ENCODE assay signal across 35 cellular contexts in the genomic region with DNA sequence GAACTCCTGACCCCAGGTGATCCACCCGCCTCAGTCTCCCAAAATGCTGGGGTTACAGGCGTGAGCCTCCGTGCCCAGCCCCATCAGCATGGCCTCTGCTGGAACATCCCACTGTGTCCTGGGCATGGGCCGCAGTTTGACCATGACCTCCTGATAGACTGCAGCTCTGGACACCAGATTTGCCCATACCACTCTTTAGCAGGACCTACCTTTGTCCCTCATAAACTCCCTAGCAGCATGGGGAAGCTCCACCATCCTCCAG.
"Had no signal": no experiment of that assay in that cellular context is flagged by ENCODE, and none has a peak within 500 bp of the region (broad histone marks: within the 10 kb centered on the region; RNA-seq: fewer than 3 reads in every experiment).

No MANE protein-coding gene starts in this region.

- H3K36me3 Mint-ChIP-seq: activated CD8-positive, alpha-beta memory T cell treated with anti-CD3 and anti-CD28 coated beads, Interleukin-2, amount 10 ng/mL, durations not matched to agents 7 days and 5 days; activated naive CD4-positive, alpha-beta T cell treated with anti-CD3 and anti-CD28 coated beads, Interleukin-2, amount 10 ng/mL, durations not matched to agents 7 days and 5 days; activated naive CD4-positive, alpha-beta T cell treated with anti-CD3 and anti-CD28 coated beads, Interleukin-2, amount 50 U/mL, for 24 hours; activated naive CD8-positive, alpha-beta T cell; activated naive CD8-positive, alpha-beta T cell treated with anti-CD3 and anti-CD28 coated beads, Interleukin-2, amount 10 ng/mL, durations not matched to agents 7 days and 5 days; brain had no signal

- H3K4me1 Mint-ChIP-seq: activated B cell treated with CpG ODN at 0.5 μM for 24 hours; activated CD4-positive, alpha-beta memory T cell treated with anti-CD3 and anti-CD28 coated beads, Interleukin-2, amount 10 ng/mL, durations not matched to agents 7 days and 5 days; activated CD4-positive, alpha-beta T cell treated with anti-CD3 and anti-CD28 coated beads, Interleukin-2, amount 10 ng/mL, durations not matched to agents 24 days and 14 days; activated CD8-positive, alpha-beta memory T cell treated with anti-CD3 and anti-CD28 coated beads, Interleukin-2, amount 10 ng/mL, durations not matched to agents 7 days and 5 days; activated naive CD4-positive, alpha-beta T cell treated with anti-CD3 and anti-CD28 coated beads, Interleukin-2, amount 10 ng/mL, durations not matched to agents 7 days and 5 days; activated naive CD4-positive, alpha-beta T cell treated with anti-CD3 and anti-CD28 coated beads, Interleukin-2, amount 50 U/mL, for 24 hours; activated naive CD8-positive, alpha-beta T cell treated with anti-CD3 and anti-CD28 coated beads, Interleukin-2, amount 10 ng/mL, durations not matched to agents 7 days and 5 days; central memory CD8-positive, alpha-beta T cell had no signal

- H3K27ac Mint-ChIP-seq: activated B cell treated with CpG ODN at 0.5 μM for 24 hours; activated CD4-positive, alpha-beta memory T cell treated with anti-CD3 and anti-CD28 coated beads, Interleukin-2, amount 10 ng/mL, durations not matched to agents 7 days and 5 days; activated CD4-positive, alpha-beta T cell treated with anti-CD3 and anti-CD28 coated beads, Interleukin-2, amount 10 ng/mL, durations not matched to agents 24 days and 14 days; activated CD8-positive, alpha-beta memory T cell treated with anti-CD3 and anti-CD28 coated beads, Interleukin-2, amount 10 ng/mL, durations not matched to agents 7 days and 5 days; activated CD8-positive, alpha-beta T cell treated with anti-CD3 and anti-CD28 coated beads, Interleukin-2, amount 10 ng/mL, durations not matched to agents 7 days and 5 days; activated naive CD4-positive, alpha-beta T cell treated with anti-CD3 and anti-CD28 coated beads, Interleukin-2, amount 10 ng/mL, durations not matched to agents 7 days and 5 days; activated naive CD4-positive, alpha-beta T cell treated with anti-CD3 and anti-CD28 coated beads, Interleukin-2, amount 50 U/mL, for 24 hours; activated naive CD8-positive, alpha-beta T cell; activated naive CD8-positive, alpha-beta T cell treated with anti-CD3 and anti-CD28 coated beads, Interleukin-2, amount 10 ng/mL, durations not matched to agents 7 days and 5 days; activated naive CD8-positive, alpha-beta T cell treated with anti-CD3 and anti-CD28 coated beads, Interleukin-2, amount 50 U/mL, for 24 hours; activated T-cell treated with anti-CD3 and anti-CD28 coated beads, Interleukin-2, amount 50 U/mL, for 24 hours; activated T-helper 2 cell treated with anti-CD3 and anti-CD28 coated beads, Interferon-gamma antibody, Interleukin-2, Interleukin-4, amounts not matched to agents 10 μg/mL and 5 μg/mL and 100 μg/mL, durations not matched to agents 14 hours and 24 hours and 36 hours; brain; T-helper 1 cell treated with Interleukin-12 subunit alpha and Interleukin-12 subunit beta and Interleukin-4 antibody, amounts not matched to agents 30 μg/mL and 1 μg/mL, for 36 hours; T-helper 2 cell treated with Interferon-gamma antibody and Interleukin-4, amounts not matched to agents 5 μg/mL and 100 μg/mL, for 36 hours had no signal

- H3K9me3 ChIP-seq: ascending aorta had no signal

- H3K9me3 Mint-ChIP-seq: activated B cell treated with CpG ODN at 0.5 μM for 24 hours; activated CD4-positive, alpha-beta memory T cell treated with anti-CD3 and anti-CD28 coated beads, Interleukin-2, amount 10 ng/mL, durations not matched to agents 7 days and 5 days; activated CD4-positive, alpha-beta T cell treated with anti-CD3 and anti-CD28 coated beads, Interleukin-2, amount 10 ng/mL, durations not matched to agents 24 days and 14 days; activated naive CD4-positive, alpha-beta T cell treated with anti-CD3 and anti-CD28 coated beads, Interleukin-2, amount 10 ng/mL, durations not matched to agents 7 days and 5 days; activated naive CD4-positive, alpha-beta T cell treated with anti-CD3 and anti-CD28 coated beads, Interleukin-2, amount 50 U/mL, for 24 hours; activated naive CD8-positive, alpha-beta T cell treated with anti-CD3 and anti-CD28 coated beads, Interleukin-2, amount 10 ng/mL, durations not matched to agents 7 days and 5 days; activated naive CD8-positive, alpha-beta T cell treated with anti-CD3 and anti-CD28 coated beads, Interleukin-2, amount 50 U/mL, for 24 hours; activated T-cell treated with anti-CD3 and anti-CD28 coated beads, Interleukin-2, amount 50 U/mL, for 24 hours; activated T-helper 2 cell treated with anti-CD3 and anti-CD28 coated beads, Interferon-gamma antibody, Interleukin-2, Interleukin-4, amounts not matched to agents 10 μg/mL and 5 μg/mL and 100 μg/mL, durations not matched to agents 14 hours and 24 hours and 36 hours; T-helper 1 cell treated with Interleukin-12 subunit alpha and Interleukin-12 subunit beta and Interleukin-4 antibody, amounts not matched to agents 30 μg/mL and 1 μg/mL, for 36 hours; T-helper 2 cell treated with Interferon-gamma antibody and Interleukin-4, amounts not matched to agents 5 μg/mL and 100 μg/mL, for 36 hours had no signal

- H3K4me1 ChIP-seq: ascending aorta had no signal

- H3K4me3 Mint-ChIP-seq: activated B cell treated with CpG ODN at 0.5 μM for 24 hours; activated CD4-positive, alpha-beta memory T cell treated with anti-CD3 and anti-CD28 coated beads, Interleukin-2, amount 10 ng/mL, durations not matched to agents 7 days and 5 days; activated CD4-positive, alpha-beta T cell treated with anti-CD3 and anti-CD28 coated beads, Interleukin-2, amount 10 ng/mL, durations not matched to agents 24 days and 14 days; activated CD8-positive, alpha-beta memory T cell treated with anti-CD3 and anti-CD28 coated beads, Interleukin-2, amount 10 ng/mL, durations not matched to agents 7 days and 5 days; activated CD8-positive, alpha-beta T cell treated with anti-CD3 and anti-CD28 coated beads, Interleukin-2, amount 10 ng/mL, durations not matched to agents 7 days and 5 days; activated naive CD4-positive, alpha-beta T cell treated with anti-CD3 and anti-CD28 coated beads, Interleukin-2, amount 10 ng/mL, durations not matched to agents 7 days and 5 days; activated naive CD4-positive, alpha-beta T cell treated with anti-CD3 and anti-CD28 coated beads, Interleukin-2, amount 50 U/mL, for 24 hours; activated naive CD8-positive, alpha-beta T cell; activated naive CD8-positive, alpha-beta T cell treated with anti-CD3 and anti-CD28 coated beads, Interleukin-2, amount 10 ng/mL, durations not matched to agents 7 days and 5 days; activated naive CD8-positive, alpha-beta T cell treated with anti-CD3 and anti-CD28 coated beads, Interleukin-2, amount 50 U/mL, for 24 hours; activated T-cell treated with anti-CD3 and anti-CD28 coated beads, Interleukin-2, amount 50 U/mL, for 24 hours; brain; central memory CD8-positive, alpha-beta T cell; T-helper 1 cell treated with Interleukin-12 subunit alpha and Interleukin-12 subunit beta and Interleukin-4 antibody, amounts not matched to agents 30 μg/mL and 1 μg/mL, for 36 hours; T-helper 2 cell treated with Interferon-gamma antibody and Interleukin-4, amounts not matched to agents 5 μg/mL and 100 μg/mL, for 36 hours had no signal

- H3K27me3 Mint-ChIP-seq: activated B cell treated with CpG ODN at 0.5 μM for 24 hours; activated CD4-positive, alpha-beta memory T cell treated with anti-CD3 and anti-CD28 coated beads, Interleukin-2, amount 10 ng/mL, durations not matched to agents 7 days and 5 days; activated CD4-positive, alpha-beta T cell treated with anti-CD3 and anti-CD28 coated beads, Interleukin-2, amount 10 ng/mL, durations not matched to agents 24 days and 14 days; activated CD8-positive, alpha-beta memory T cell treated with anti-CD3 and anti-CD28 coated beads, Interleukin-2, amount 10 ng/mL, durations not matched to agents 7 days and 5 days; activated naive CD4-positive, alpha-beta T cell treated with anti-CD3 and anti-CD28 coated beads, Interleukin-2, amount 10 ng/mL, durations not matched to agents 7 days and 5 days; activated naive CD4-positive, alpha-beta T cell treated with anti-CD3 and anti-CD28 coated beads, Interleukin-2, amount 50 U/mL, for 24 hours; activated naive CD8-positive, alpha-beta T cell; activated naive CD8-positive, alpha-beta T cell treated with anti-CD3 and anti-CD28 coated beads, Interleukin-2, amount 10 ng/mL, durations not matched to agents 7 days and 5 days; activated naive CD8-positive, alpha-beta T cell treated with anti-CD3 and anti-CD28 coated beads, Interleukin-2, amount 50 U/mL, for 24 hours; activated T-cell treated with anti-CD3 and anti-CD28 coated beads, Interleukin-2, amount 50 U/mL, for 24 hours; central memory CD8-positive, alpha-beta T cell had no signal

- H3K27ac ChIP-seq: ascending aorta, cardiac muscle cell had no signal

- DNase-seq: activated B cell treated with CpG ODN at 0.5 μM for 24 hours; activated CD4-positive, alpha-beta memory T cell treated with anti-CD3 and anti-CD28 coated beads, Interleukin-2, amount 10 ng/mL, durations not matched to agents 7 days and 5 days; activated CD4-positive, alpha-beta T cell treated with anti-CD3 and anti-CD28 coated beads for 4 hours; activated CD4-positive, alpha-beta T cell treated with anti-CD3 and anti-CD28 coated beads, Interleukin-2, amount 10 ng/mL, durations not matched to agents 24 days and 14 days; activated CD4-positive, alpha-beta T cell treated with anti-CD3 and anti-CD28 coated beads, Interleukin-2, amount 50 U/mL, for 1 hour; activated CD4-positive, alpha-beta T cell treated with anti-CD3 and anti-CD28 coated beads, Interleukin-2, amount 50 U/mL, for 48 hours; activated CD4-positive, CD25-positive, alpha-beta regulatory T cell treated with anti-CD3 and anti-CD28 coated beads, Interleukin-2, amount 50 U/mL, for 72 hours; activated CD8-positive, alpha-beta memory T cell treated with anti-CD3 and anti-CD28 coated beads for 24 hours; activated CD8-positive, alpha-beta memory T cell treated with anti-CD3 and anti-CD28 coated beads, Interleukin-2, amount 10 ng/mL, durations not matched to agents 7 days and 5 days; activated CD8-positive, alpha-beta memory T cell treated with anti-CD3 and anti-CD28 coated beads, Interleukin-2, amount 50 U/mL, for 48 hours; activated CD8-positive, alpha-beta T cell treated with anti-CD3 and anti-CD28 coated beads, Interleukin-2, amount 10 ng/mL, durations not matched to agents 7 days and 5 days; activated effector memory CD4-positive, alpha-beta T cell treated with Interleukin-2 at 50 U/mL for 16 hours; activated gamma-delta T cell; activated naive CD4-positive, alpha-beta T cell treated with anti-CD3 and anti-CD28 coated beads, Interleukin-2, amount 10 ng/mL, durations not matched to agents 7 days and 5 days; activated naive CD4-positive, alpha-beta T cell treated with Interleukin-2 at 50 U/mL for 16 hours; activated naive CD8-positive, alpha-beta T cell treated with anti-CD3 and anti-CD28 coated beads, Interleukin-2, amount 10 ng/mL, durations not matched to agents 7 days and 5 days; activated naive CD8-positive, alpha-beta T cell treated with anti-CD3 and anti-CD28 coated beads, Interleukin-2, amount 50 U/mL, for 24 hours; activated T-cell treated with anti-CD3 and anti-CD28 coated beads, Interleukin-2, amount 50 U/mL, for 24 hours; activated T-cell treated with anti-CD3 and anti-CD28 coated beads, Interleukin-2, amount 50 U/mL, for 48 hours; amygdala; anterior cingulate cortex; caudate nucleus; cerebellar nuclear complex; T-helper 1 cell; T-helper 2 cell; T-helper 9 cell had no signal

- H3K4me3 ChIP-seq: ascending aorta, cardiac muscle cell had no signal

- H3K27me3 ChIP-seq: ascending aorta, cardiac muscle cell had no signal

- H3K36me3 ChIP-seq: ascending aorta, cardiac muscle cell had no signal
